12 cellular contexts compared by ENCODE assay signal in genomic region chr19:40273469-40274360, GRCh38. TPM values are rescaled to one million over a fixed set of nuclear protein-coding genes. Genes with fewer than 3 reads are reported as not detected.
DNase-seq lines count a peak whose midpoint lies in the region; ATAC-seq and TF ChIP-seq lines count a peak whose summit lies in the region.
"Had no signal": no experiment of that assay in that cellular context is flagged by ENCODE, and none has a peak within 500 bp of the region (broad histone marks: within the 10 kb centered on the region; RNA-seq: fewer than 3 reads in every experiment).

No MANE protein-coding gene starts in this region.

- H3K27me3 ChIP-seq in DND-41 (ENCODE audit: insufficient read depth, low read length, poor library complexity) (no peaks in the 10 kb centered on the region), OCI-LY3 (ENCODE audit: low read depth, low read length) (no peaks in the 10 kb centered on the region), endodermal cell (ENCODE audit: control insufficient read depth, insufficient read depth, low read length, poor library complexity, severe bottlenecking) (no peaks in the 10 kb centered on the region)

- H2AFZ ChIP-seq in DND-41 (ENCODE audit: low read depth, low read length), result no peak overlapping the region
- H2AFZ ChIP-seq in OCI-LY3 (ENCODE audit: low read depth, low read length), result no peak overlapping the region

- H3K36me3 ChIP-seq in DND-41 (ENCODE audit: insufficient read depth, low read length) (peaks cover 18% of the 10 kb centered on the region), OCI-LY3 (replicated peaks; ENCODE audit: low read depth, low read length) (peaks cover 10% of the 10 kb centered on the region), endodermal cell (ENCODE audit: control insufficient read depth, insufficient read depth, low read length) (peaks cover 30% of the 10 kb centered on the region)

- H3K9me3 ChIP-seq in DND-41 (ENCODE audit: insufficient read depth, low read length, severe bottlenecking) (no peaks in the 10 kb centered on the region), OCI-LY3 (ENCODE audit: insufficient read depth, low read length) (no peaks in the 10 kb centered on the region), endodermal cell (ENCODE audit: control insufficient read depth, low read length) (no peaks in the 10 kb centered on the region)
- H3K9me3 ChIP-seq: SK-N-SH had no signal

- no peaks in the 10 kb centered on the region for H3K9me3 Mint-ChIP-seq in endodermal cell

- H3K4me2 ChIP-seq in DND-41 (ENCODE audit: insufficient read depth, low read length) (no peak overlapping the region), OCI-LY3 (ENCODE audit: low read length) (peak overlapping the region; percentile 71; the same call in 1 of the 2 replicates)
- H3K4me2 ChIP-seq: SK-N-SH had no signal

- H3K36me3 Mint-ChIP-seq in endodermal cell (ENCODE audit: low read depth), result peaks cover 14% of the 10 kb centered on the region

- peak overlapping the region; percentile 87 for H3K27ac Mint-ChIP-seq in endodermal cell

- H3K4me1 ChIP-seq in DND-41 (ENCODE audit: insufficient read depth, low read length) (no peaks in the 10 kb centered on the region), OCI-LY3 (ENCODE audit: low read length) (peaks cover 15% of the 10 kb centered on the region), endodermal cell (ENCODE audit: control insufficient read depth, insufficient read depth, low read length) (no peaks in the 10 kb centered on the region)

- H4K20me1 ChIP-seq in DND-41 (ENCODE audit: insufficient read depth, low read length) (peaks cover 79% of the 10 kb centered on the region), OCI-LY3 (ENCODE audit: insufficient read depth, low read length) (peaks cover 76% of the 10 kb centered on the region)

- ATAC-seq in DND-41 (ENCODE audit: insufficient read depth, low read depth), result no peak
- ATAC-seq: esophagus mucosa had no signal

- DNase-seq in DND-41, result no peak
- no peak for DNase-seq in endodermal cell
- peak; percentile 45 for DNase-seq in occipital lobe (lab: John Stamatoyannopoulos, UW)
- no peak for DNase-seq in coronary artery (ENCODE audit: low spot score)
- DNase-seq in stimulated activated CD4-positive, alpha-beta T cell treated with anti-CD3 and anti-CD28 coated beads, Interleukin-15, amount 100 ng/mL, for 24 hours, result no peak
- DNase-seq in GM20000 (ENCODE audit: low spot score), result no peak
- no peak for DNase-seq in T-helper 9 cell
- DNase-seq: DMS53, SK-N-SH had no signal

- H3K27ac ChIP-seq in DND-41 (ENCODE audit: low read length) (no peak overlapping the region), OCI-LY3 (ENCODE audit: low read length) (no peak overlapping the region), endodermal cell (ENCODE audit: low read depth, low read length) (no peak overlapping the region), coronary artery (no peak overlapping the region)

- no peak overlapping the region for H3K4me3 ChIP-seq in DND-41 (ENCODE audit: low read depth in 1 of 2, low read length in 2 of 2)
- H3K4me3 ChIP-seq in OCI-LY3 (ENCODE audit: low read length), result no peak overlapping the region
- H3K4me3 ChIP-seq in endodermal cell (ENCODE audit: low read length), result no peak overlapping the region
- no peak overlapping the region for H3K4me3 ChIP-seq in coronary artery

- H3K9ac ChIP-seq in DND-41 (ENCODE audit: low read depth, low read length) (0 out of 2 replicates have a peak overlapping the region, but pooled peaks have one; percentile 5), OCI-LY3 (ENCODE audit: low read length) (no peak overlapping the region), endodermal cell (ENCODE audit: extremely low read depth, low read length, poor library complexity, severe bottlenecking) (no peak overlapping the region)
- H3K9ac ChIP-seq: SK-N-SH had no signal

- no peak for TF ChIP-seq CTCF in DND-41 (IDR thresholded peaks at IDR 0.05; ENCODE audit: borderline replicate concordance, extremely low read depth, low read length, poor library complexity, severe bottlenecking)
- TF ChIP-seq CTCF in OCI-LY3 (IDR thresholded peaks at IDR 0.05; ENCODE audit: low read depth, low read length), result no peak
- TF ChIP-seq CTCF in endodermal cell (conservative IDR thresholded peaks at IDR 0.05), result no peak
- no peak for TF ChIP-seq CTCF in coronary artery (IDR thresholded peaks at IDR 0.05)
- no peak for TF ChIP-seq CTCF in GM20000 (IDR thresholded peaks at IDR 0.05; ENCODE audit: extremely low read depth, missing control alignments)

- H3K27me3 Mint-ChIP-seq in endodermal cell (ENCODE audit: insufficient read depth), result no peaks in the 10 kb centered on the region

- 92 to 100% methylated on average over 6 to 11 of the region's 14 CpGs for WGBS in endodermal cell (ENCODE audit: insufficient coverage in 1 of 2, insufficient read length in 1 of 2), 2 experiments

- H3K4me1 Mint-ChIP-seq in endodermal cell, result peaks cover 17% of the 10 kb centered on the region

- no peak overlapping the region for H3K4me3 Mint-ChIP-seq in endodermal cell

- H3K79me2 ChIP-seq in DND-41 (ENCODE audit: insufficient read depth, low read length), result peaks cover 96% of the 10 kb centered on the region
- H3K79me2 ChIP-seq in OCI-LY3 (ENCODE audit: low read length), result peaks cover 91% of the 10 kb centered on the region

RNA-seq across cellular contexts. Expression of gene AKT2, which starts 11.4 kb away (rescaled TPM):
- total RNA-seq in endodermal cell, result 100 to 1,000 TPM; 190 to 208 TPM
- polyA plus RNA-seq in endodermal cell (2013, experiment 1 of 2), result 107 TPM
- 99.8 TPM for polyA plus RNA-seq in endodermal cell (2013, experiment 2 of 2)
- total RNA-seq in occipital lobe, result 51.8 TPM

RNA-seq across cellular contexts. Expression of gene CCNP, which starts 47.2 kb away (rescaled TPM):
- total RNA-seq in endodermal cell (1 to 10 TPM in 1 of 2 donors, under 1 TPM in 1; 0.73 to 1.4 TPM), occipital lobe (1.7 TPM)
- polyA plus RNA-seq in endodermal cell (2013, experiment 1 of 2), result 0.21 TPM
- polyA plus RNA-seq in endodermal cell (2013, experiment 2 of 2), result 0.41 TPM
- total RNA-seq: activated CD8-positive, alpha-beta memory T cell treated with anti-CD3 and anti-CD28 coated beads for 36 hours; esophagus mucosa had no signal

RNA-seq across cellular contexts. Expression of gene TTC9B, which starts 55.5 kb away (rescaled TPM):
- total RNA-seq in endodermal cell (not detected), occipital lobe (59.0 TPM)
- polyA plus RNA-seq in endodermal cell (2013, experiment 1 of 2), result 1.3 TPM
- polyA plus RNA-seq in endodermal cell (2013, experiment 2 of 2), result 0.91 TPM
- total RNA-seq: activated CD8-positive, alpha-beta memory T cell treated with anti-CD3 and anti-CD28 coated beads for 36 hours; esophagus mucosa had no signal

Comparison
In these comparisons a context has a peak if more than half of its experiments do, and no peak if none do; other contexts are left out.
1. RNA of gene TTC9B, which starts 55.5 kb away (total RNA-seq): 59.0 TPM in occipital lobe (single experiment); not detected in endodermal cell; every median in the first group is over 10 times any median in the second.